In the genomic region with DNA sequence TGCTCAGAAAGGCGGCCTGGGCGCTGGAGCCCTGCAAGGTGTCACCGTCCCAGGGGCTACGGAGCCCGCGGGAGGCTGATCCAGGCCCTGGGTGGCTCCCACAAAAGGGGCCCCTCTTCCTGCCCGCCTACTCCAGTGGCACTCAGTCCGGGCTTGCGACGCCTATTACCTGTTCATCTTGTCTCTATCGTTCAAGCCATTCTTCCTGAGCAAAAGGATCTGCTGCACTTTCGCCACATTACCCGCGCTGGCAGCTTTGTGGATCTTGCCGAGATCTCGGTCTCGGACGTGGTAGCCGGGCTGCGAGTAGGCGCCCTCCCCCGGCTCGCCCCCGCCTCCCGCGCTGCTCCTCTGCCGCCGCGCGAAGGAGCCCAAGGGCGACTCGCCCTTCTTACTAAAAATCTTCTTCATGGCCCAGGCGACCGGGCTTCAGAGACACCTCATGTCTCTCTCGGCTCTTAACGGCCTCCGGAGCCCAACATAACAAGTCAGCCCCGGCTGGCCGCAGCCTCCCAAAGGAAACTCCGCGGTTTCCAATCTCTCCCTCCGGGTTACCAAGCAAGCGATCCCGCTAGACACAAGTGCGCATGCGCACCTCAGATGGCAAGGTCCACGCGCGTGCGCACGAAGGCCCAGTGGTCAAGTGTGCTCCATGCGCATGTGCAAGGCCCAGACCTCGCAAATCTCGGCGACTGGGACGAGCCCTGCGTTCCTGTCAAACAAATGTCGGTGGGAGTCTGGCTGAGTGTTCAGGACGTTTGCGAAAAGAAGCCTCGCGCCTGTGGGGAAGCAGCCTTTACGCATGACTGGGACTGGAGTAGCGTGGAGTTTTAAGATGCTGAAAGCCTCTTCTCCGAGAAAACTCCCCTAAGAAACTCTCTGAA, we compare ENCODE assay signal across 8 cellular contexts. TPM values are rescaled to one million over a fixed set of nuclear protein-coding genes. Genes with fewer than 3 reads are reported as not detected.
DNase-seq lines count a peak whose midpoint lies in the region; ATAC-seq and TF ChIP-seq lines count a peak whose summit lies in the region.

A gene (minus strand): TSS at position 579 of the 884 bp plus-strand sequence. CDS start 168 bp downstream, at position 411.

- no peak for TF ChIP-seq RAD21 in IMR-90 (IDR thresholded peaks at IDR 0.05; ENCODE audit: low read length)

- peaks cover 5% of the 10 kb centered on the region; the same call in 1 of the 2 replicates for H3K79me2 ChIP-seq in OCI-LY7 (ENCODE audit: insufficient read depth, low read depth, low read length)

- H3K9ac ChIP-seq in IMR-90 (ENCODE audit: low read depth, low read length), result peak within 1 kb of the TSS; percentile 79

- peak within 1 kb of the TSS; percentile 81 for H3K4me2 ChIP-seq in IMR-90 (ENCODE audit: low read depth, low read length)
- peak within 1 kb of the TSS; percentile 88 for H3K4me2 ChIP-seq in OCI-LY7 (ENCODE audit: low read length)

- WGBS in IMR-90 (ENCODE audit: extremely low coverage in 2 of 2, insufficient read length in 1 of 2), 2 experiments, result 0% methylated on average over 28 of the region's 65 CpGs; no CpG with 5 or more reads in 1 of the 2 experiments

- peak within 1 kb of the TSS; percentile 64 for H3K4ac ChIP-seq in IMR-90 (ENCODE audit: low read depth, low read length)

- no peaks in the 10 kb centered on the region for H3K27me3 ChIP-seq in IMR-90 (ENCODE audit: control insufficient read depth, insufficient read depth, low read length)

- H3K4me3 ChIP-seq in IMR-90 (ENCODE audit: insufficient read depth, low read depth, low read length) (peak within 1 kb of the TSS; percentile 62), OCI-LY7 (ENCODE audit: low read depth, low read length, poor library complexity, severe bottlenecking) (peak within 1 kb of the TSS; percentile 70), epithelial cell of proximal tubule (ENCODE audit: low read depth, low read length) (peak within 1 kb of the TSS; percentile 95), mucosa of descending colon (peak within 1 kb of the TSS; percentile 33)

- H2AFZ ChIP-seq in IMR-90 (replicated peaks; ENCODE audit: low read length, poor library complexity) (peak within 1 kb of the TSS; percentile 93), OCI-LY7 (ENCODE audit: low read length) (peak within 1 kb of the TSS; percentile 96)

- H3K27ac ChIP-seq in IMR-90 (ENCODE audit: insufficient read depth, low read length) (peak within 1 kb of the TSS; percentile 78), OCI-LY7 (ENCODE audit: low read depth, low read length, poor library complexity, severe bottlenecking) (peak within 1 kb of the TSS; percentile 52)

- H3K9me3 ChIP-seq in IMR-90 (ENCODE audit: control insufficient read depth, insufficient read depth, low read length) (no peaks in the 10 kb centered on the region), OCI-LY7 (ENCODE audit: low read length) (no peaks in the 10 kb centered on the region), mucosa of descending colon (no peaks in the 10 kb centered on the region)

- no peak within 1 kb of the TSS; the same call in 1 of the 2 replicates for H2AK5ac ChIP-seq in IMR-90 (ENCODE audit: low read depth, low read length)

- in situ Hi-C loops in IMR-90 (cut with MboI; ENCODE audit: low sequenced_read_pairs), result no loop called here

- CTCF ChIA-PET in IMR-90 (lab: Yijun Ruan, JAX), result interaction anchor here (0.5 to 1.0 kb wide), 3 partner anchors 14 to 210 kb away, joined by 3 to 4 read pairs (median 3); no protein-coding TSS in a partner anchor
- CTCF ChIA-PET in OCI-LY7 (lab: Charles Lee; ENCODE audit: unreplicated experiment), result no interaction called here

- peaks cover 4% of the 10 kb centered on the region; the same call in 1 of the 2 replicates for H3K36me3 ChIP-seq in IMR-90 (ENCODE audit: control insufficient read depth, insufficient read depth, low read length)
- no peaks in the 10 kb centered on the region for H3K36me3 ChIP-seq in OCI-LY7 (ENCODE audit: insufficient read depth, low read length)
- no peaks in the 10 kb centered on the region for H3K36me3 ChIP-seq in mucosa of descending colon (ENCODE audit: low read depth)

- 0 out of 2 replicates have a peak within 1 kb of the TSS, but pooled peaks have one; percentile 10 for H2BK120ac ChIP-seq in IMR-90 (ENCODE audit: low read depth, low read length)

- POLR2A ChIA-PET in IMR-90 (lab: Charles Lee; ENCODE audit: unreplicated experiment), result no interaction called here
- POLR2A ChIA-PET in OCI-LY7 (lab: Charles Lee), result interaction anchor here (0.6 to 0.8 kb wide), 3 partner anchors 33 to 94 kb away, joined by 3 to 6 read pairs (median 3); no protein-coding TSS in a partner anchor

- H3K9me1 ChIP-seq in IMR-90 (ENCODE audit: insufficient read depth, low read length), result peaks cover 4% of the 10 kb centered on the region; the same call in 1 of the 2 replicates

- H4K5ac ChIP-seq in IMR-90 (ENCODE audit: low read depth, low read length), result peak within 1 kb of the TSS; percentile 51

- peak within 1 kb of the TSS; percentile 55 for H4K91ac ChIP-seq in IMR-90 (ENCODE audit: insufficient read depth, low read depth, low read length)

- H3K4me1 ChIP-seq in IMR-90 (ENCODE audit: control insufficient read depth, insufficient read depth, low read length), result no peaks in the 10 kb centered on the region
- peaks cover 16% of the 10 kb centered on the region for H3K4me1 ChIP-seq in OCI-LY7 (ENCODE audit: insufficient read depth, low read length, poor library complexity, severe bottlenecking)
- peaks cover 3% of the 10 kb centered on the region for H3K4me1 ChIP-seq in mucosa of descending colon (ENCODE audit: low read depth)

- H3K79me1 ChIP-seq in IMR-90 (ENCODE audit: low read depth in 1 of 2, low read length in 2 of 2), result peaks cover 5 to 14% of the 10 kb centered on the region in 2 experiments; a peak in 2 of 4 replicates

- H2BK5ac ChIP-seq in IMR-90 (ENCODE audit: low read depth, low read length, poor library complexity, severe bottlenecking), result peak within 1 kb of the TSS; percentile 65

- DNase-seq in DMS114 treated with DMSO at 0.1 percent for 48 hours (lab: John Stamatoyannopoulos, UW; ENCODE audit: unreplicated experiment) (peak; percentile 97), IMR-90 (peak; percentile 97), OCI-LY7 (ENCODE audit: low spot score) (peak; percentile 99), activated T-cell treated with anti-CD3 and anti-CD28 coated beads for 48 hours (ENCODE audit: low read depth) (peak; percentile 95), epithelial cell of proximal tubule (ENCODE audit: low read depth) (peak; percentile 59), mucosa of descending colon (peak; percentile 97 to 99 (median 99))
- DNase-seq in stimulated activated CD8-positive, alpha-beta memory T cell treated with anti-CD3 and anti-CD28 coated beads, Interleukin-4, amount 100 ng/mL, for 1 hour (ENCODE audit: low read depth in 2 of 2, low spot score in 1 of 2), result peak; percentile 94 to 95

- H3K9me2 ChIP-seq in OCI-LY7 (ENCODE audit: insufficient read depth, low read length), result no peaks in the 10 kb centered on the region

- peak within 1 kb of the TSS; percentile 90 for H3K23ac ChIP-seq in IMR-90 (ENCODE audit: low read depth, low read length)

- TF ChIP-seq POLR2A in IMR-90 (IDR thresholded peaks at IDR 0.05; ENCODE audit: low read depth, low read length), result peak; percentile 87

- BruUV-seq in IMR-90 (replicated peaks; lab: Mats Ljungman, UMichigan) (no TSS peak), OCI-LY7 (replicated peaks; lab: Mats Ljungman, UMichigan) (TSS peak; percentile 71)

- H2BK15ac ChIP-seq in IMR-90 (ENCODE audit: low read depth, low read length), result no peak within 1 kb of the TSS

- peak within 1 kb of the TSS; percentile 68 for H2AK9ac ChIP-seq in IMR-90 (replicated peaks; ENCODE audit: low read depth, low read length, poor library complexity)

- dilution Hi-C loops in IMR-90 (cut with HindIII; ENCODE audit: low sequenced_read_pairs, unreplicated experiment), result no loop called here

- H2BK20ac ChIP-seq in IMR-90 (ENCODE audit: low read depth, low read length), result no peak within 1 kb of the TSS

- H4K8ac ChIP-seq in IMR-90 (ENCODE audit: low read depth in 2 of 2, low read length in 2 of 2), result peak within 1 kb of the TSS; percentile 74 to 96

- ATAC-seq in GM21528 (IDR thresholded peaks at IDR 0.05; ENCODE audit: low FRiP score, unreplicated experiment) (peak; percentile 75), IMR-90 (ENCODE audit: low read depth) (peak; percentile 89), mucosa of descending colon (peak; percentile 96)

- H3K18ac ChIP-seq in IMR-90 (ENCODE audit: low read depth, low read length), result no peak within 1 kb of the TSS

- TF ChIP-seq CTCF in IMR-90 (conservative IDR thresholded peaks at IDR 0.05; ENCODE audit: low read depth, low read length), result no peak
- peak; percentile 35; the same call in 1 of the 2 replicates for TF ChIP-seq CTCF in OCI-LY7 (conservative IDR thresholded peaks at IDR 0.05; ENCODE audit: low read length)
- TF ChIP-seq CTCF in epithelial cell of proximal tubule (conservative IDR thresholded peaks at IDR 0.05; ENCODE audit: low read depth, low read length), result no peak
- TF ChIP-seq CTCF in mucosa of descending colon (IDR thresholded peaks at IDR 0.05), result no peak

- intact Hi-C loops in IMR-90 (cut with micrococcal nuclease), result loop anchor here (1.0 kb wide), 1 partner anchor 209 kb away; no protein-coding TSS in a partner anchor
- intact Hi-C loops in OCI-LY7 (cut with micrococcal nuclease; ENCODE audit: unreplicated experiment), result loop anchor here (2.0 to 5.0 kb wide), 2 partner anchors 52 to 141 kb away; a partner anchor contains a TSS
- intact Hi-C loops in mucosa of descending colon (cut with DNase I, micrococcal nuclease), result no loop called here

- peak within 1 kb of the TSS; percentile 79 for H3K14ac ChIP-seq in IMR-90 (replicated peaks; ENCODE audit: low read depth, low read length)

- no peaks in the 10 kb centered on the region for H4K20me1 ChIP-seq in IMR-90 (ENCODE audit: insufficient read depth, low read length)
- H4K20me1 ChIP-seq in OCI-LY7 (ENCODE audit: insufficient read depth, low read length), result no peaks in the 10 kb centered on the region

- H3K56ac ChIP-seq in IMR-90 (ENCODE audit: extremely low read depth, insufficient read depth, low read length), result peak within 1 kb of the TSS; percentile 88

TF ChIP-seq in IMR-90, 13 proteins besides CTCF, POLR2A, EP300 and RAD21:
- TF ChIP-seq MXI1 (IDR thresholded peaks at IDR 0.05; ENCODE audit: borderline replicate concordance, low read depth, low read length) (peak; percentile 49; the same call in 1 of the 2 replicates), NFE2L2 (IDR thresholded peaks at IDR 0.05; ENCODE audit: low read depth, low read length) (no peak), FOS (IDR thresholded peaks at IDR 0.05; ENCODE audit: low read depth, low read length) (0 out of 2 replicates have a peak, but pooled peaks have one; percentile 12), MAZ (IDR thresholded peaks at IDR 0.05; ENCODE audit: borderline replicate concordance, low read depth, low read length) (peak; percentile 84; the same call in 1 of the 2 replicates)

RNA-seq across cellular contexts. Expression of the gene that starts here (rescaled TPM):
- total RNA-seq in IMR-90 (2012; rRNA removed) (4.8 and 8.6 TPM in 2 replicates), OCI-LY7 (2022) (13.8 and 17.6 TPM in 2 replicates), epithelial cell of proximal tubule (3.5 and 4.7 TPM in 2 replicates), mucosa of descending colon (10 to 100 TPM in 2 of 3 donors, 1 to 10 TPM in 1; 7.0 to 11.8 (median 10.8) TPM)
- 1.3 and 1.6 TPM in 2 replicates for polyA plus RNA-seq in IMR-90 (2012; rRNA removed)
- polyA plus RNA-seq in IMR-90 (2012; cell fraction: cytosol; rRNA removed), result 0.14 and 0.16 TPM in 2 replicates
- polyA plus RNA-seq in IMR-90 (2012; cell fraction: nucleus; rRNA removed; ENCODE audit: low replicate concordance), result 0.22 and 1.6 TPM in 2 replicates
- 8.6 and 9.1 TPM in 2 replicates for total RNA-seq in OCI-LY7 (2014; rRNA removed; shearing (Covaris generic))

Comparison
In these comparisons a context has a peak if more than half of its experiments do, and no peak if none do; other contexts are left out.
1. Peak in every context shown above with its lines: DNase-seq, ATAC-seq, H3K4me3 ChIP-seq and H3K27ac ChIP-seq.
2. H3K4me3 ChIP-seq: peak in every context shown above with its lines; median percentile 95 in epithelial cell of proximal tubule; 70 in OCI-LY7; 62 in IMR-90; 33 in mucosa of descending colon.
3. intact Hi-C loops: an anchor here in IMR-90 (1.0 kb wide) and OCI-LY7 (2.0 to 5.0 kb wide); none called in mucosa of descending colon.